9 cellular contexts compared by ENCODE assay signal in genomic region chr19:19113040-19113541, GRCh38. TPM values are rescaled to one million over a fixed set of nuclear protein-coding genes. Genes with fewer than 3 reads are reported as not detected.
A peak's percentile ranks its signal among the peaks of the same experiment; 100 is the strongest.
DNase-seq lines count a peak whose midpoint lies in the region; ATAC-seq, FAIRE-seq and TF ChIP-seq lines count a peak whose summit lies in the region.
"Had no signal": no experiment of that assay in that cellular context is flagged by ENCODE, and none has a peak within 500 bp of the region (broad histone marks: within the 10 kb centered on the region; RNA-seq: fewer than 3 reads in every experiment).

No MANE protein-coding gene starts in this region.

- H3K27ac Mint-ChIP-seq in astrocyte (ENCODE audit: unreplicated experiment), result no peak overlapping the region

- no peak for FAIRE-seq in astrocyte (lab: Jason Lieb, UNC)

- H3K9me3 Mint-ChIP-seq in astrocyte (ENCODE audit: unreplicated experiment), result no peaks in the 10 kb centered on the region

- no peak overlapping the region for H3K4me3 Mint-ChIP-seq in astrocyte (ENCODE audit: unreplicated experiment)

- DNase-seq in GDM1 (lab: John Stamatoyannopoulos, UW) (peak; percentile 48), NCI-H1694 (lab: John Stamatoyannopoulos, UW) (peak; percentile 40), astrocyte (ENCODE audit: low read depth) (no peak), T-helper 9 cell (no peak)
- no peak for DNase-seq in activated CD4-positive, CD25-positive, alpha-beta regulatory T cell treated with anti-CD3 and anti-CD28 coated beads, Interleukin-2, amount 50 U/mL, for 72 hours
- no peak for DNase-seq in activated T-cell treated with anti-CD3 and anti-CD28 coated beads, Interleukin-2, amount 50 U/mL, for 48 hours
- DNase-seq: mammary epithelial cell had no signal

- TF ChIP-seq CTCF in astrocyte (IDR thresholded peaks at IDR 0.05; ENCODE audit: insufficient read depth, low read depth, low read length) (no peak), neural cell (IDR thresholded peaks at IDR 0.05; ENCODE audit: poor library complexity, severe bottlenecking) (no peak)

- no peaks in the 10 kb centered on the region for H3K79me2 ChIP-seq in astrocyte (ENCODE audit: insufficient read depth, low read length)
- no peaks in the 10 kb centered on the region for H3K79me2 ChIP-seq in neural cell (replicated peaks; ENCODE audit: insufficient read depth, low read length)

- H3K9ac ChIP-seq in astrocyte (ENCODE audit: low read length) (no peak overlapping the region), neural cell (ENCODE audit: low read length) (no peak overlapping the region)

- H3K27ac ChIP-seq in astrocyte (ENCODE audit: low read depth, low read length) (no peak overlapping the region), neural cell (ENCODE audit: low read length) (no peak overlapping the region)

- H3K27me3 ChIP-seq in astrocyte (ENCODE audit: insufficient read depth, low read length) (no peaks in the 10 kb centered on the region), neural cell (ENCODE audit: insufficient read depth, low read depth, low read length) (no peaks in the 10 kb centered on the region)

- no peak for ATAC-seq in HG02763 (IDR thresholded peaks at IDR 0.05; ENCODE audit: unreplicated experiment)

- H3K4me1 Mint-ChIP-seq in astrocyte (ENCODE audit: low read depth, unreplicated experiment), result peaks cover 12% of the 10 kb centered on the region

- no peak for TF ChIP-seq EP300 in neural cell (conservative IDR thresholded peaks at IDR 0.05; ENCODE audit: poor library complexity, severe bottlenecking)

- no peaks in the 10 kb centered on the region for H3K9me3 ChIP-seq in astrocyte (ENCODE audit: insufficient read depth, low read depth, low read length)
- no peaks in the 10 kb centered on the region for H3K9me3 ChIP-seq in neural cell (ENCODE audit: low read length)

- H3K27me3 Mint-ChIP-seq in astrocyte (ENCODE audit: low read depth, unreplicated experiment), result peaks cover 15% of the 10 kb centered on the region

- H3K4me3 ChIP-seq in astrocyte (ENCODE audit: insufficient read depth, low read depth, low read length), result no peak overlapping the region
- H3K4me3 ChIP-seq in neural cell (ENCODE audit: low read length), result no peak overlapping the region

- TF ChIP-seq RAD21 in neural cell (conservative IDR thresholded peaks at IDR 0.05), result no peak

- H3K4me1 ChIP-seq in astrocyte (ENCODE audit: insufficient read depth, low read length), result peaks cover 12% of the 10 kb centered on the region

- H3K36me3 ChIP-seq in astrocyte (ENCODE audit: insufficient read depth, low read length) (no peaks in the 10 kb centered on the region), neural cell (ENCODE audit: insufficient read depth, low read length) (no peaks in the 10 kb centered on the region)

- H3K4me2 ChIP-seq in astrocyte (ENCODE audit: low read length) (no peak overlapping the region), neural cell (ENCODE audit: low read length) (no peak overlapping the region)

- H2AFZ ChIP-seq in astrocyte (ENCODE audit: low read depth, low read length), result peak overlapping the region; percentile 26
- H2AFZ ChIP-seq in neural cell (ENCODE audit: low read depth, low read length), result no peak overlapping the region

- no peaks in the 10 kb centered on the region for H3F3A ChIP-seq in neural cell (ENCODE audit: insufficient read depth, low read length, poor library complexity, severe bottlenecking)

- H3K36me3 Mint-ChIP-seq in astrocyte (ENCODE audit: low read depth, unreplicated experiment), result peaks cover 7% of the 10 kb centered on the region

- no peaks in the 10 kb centered on the region for H4K20me1 ChIP-seq in astrocyte (ENCODE audit: insufficient read depth, low read length)
- no peaks in the 10 kb centered on the region for H4K20me1 ChIP-seq in neural cell (ENCODE audit: insufficient read depth)

- no peaks in the 10 kb centered on the region for H3K9me2 ChIP-seq in neural cell (ENCODE audit: insufficient read depth, low read length)

TF ChIP-seq in neural cell, 6 proteins besides CTCF, POLR2A, EP300 and RAD21:
- TF ChIP-seq POLR2AphosphoS5 (IDR thresholded peaks at IDR 0.05), result peak; percentile 10
- no peak for TF ChIP-seq EZH2 (IDR thresholded peaks at IDR 0.05; ENCODE audit: borderline replicate concordance, insufficient read depth, low read length, poor library complexity, severe bottlenecking)
- no peak for TF ChIP-seq TAF1 (IDR thresholded peaks at IDR 0.05; ENCODE audit: low read depth)

RNA-seq across cellular contexts. Expression of gene TMEM161A, which starts 25.2 kb away (rescaled TPM):
- total RNA-seq in astrocyte, result 27.2 and 33.8 TPM in 2 replicates
- polyA plus RNA-seq in neural cell, result 19.5 and 22.4 TPM in 2 replicates
- 7.9 and 13.6 TPM in 2 replicates for polyA minus RNA-seq in neural cell

RNA-seq across cellular contexts. Expression of gene SLC25A42, which starts 49.3 kb away (rescaled TPM):
- total RNA-seq in astrocyte, result 7.6 and 7.9 TPM in 2 replicates
- 22.7 and 25.3 TPM in 2 replicates for polyA plus RNA-seq in neural cell
- 14.2 and 20.7 TPM in 2 replicates for polyA minus RNA-seq in neural cell

RNA-seq across cellular contexts. Expression of gene MEF2B, which starts 57.0 kb away (rescaled TPM):
- 0.58 and 1.7 TPM in 2 replicates for total RNA-seq in astrocyte
- polyA plus RNA-seq in neural cell, result 0.22 TPM in 1 of 2 replicates, not detected in the other
- not detected in 2 replicates for polyA minus RNA-seq in neural cell

Comparison
In these comparisons a context has a peak if more than half of its experiments do, and no peak if none do; other contexts are left out.
1. DNase-seq: peak in GDM1 (single experiment) and NCI-H1694 (single experiment); none in astrocyte (single experiment), T-helper 9 cell (single experiment), activated CD4-positive, CD25-positive, alpha-beta regulatory T cell treated with anti-CD3 and anti-CD28 coated beads, Interleukin-2, amount 50 U/mL, for 72 hours (single experiment) and activated T-cell treated with anti-CD3 and anti-CD28 coated beads, Interleukin-2, amount 50 U/mL, for 48 hours (0 of 2).